Comparison of ENCODE assay signal across 21 cellular contexts in genomic region chr13:69580255-69580654, GRCh38.
"Had no signal": no experiment of that assay in that cellular context is flagged by ENCODE, and none has a peak within 500 bp of the region (broad histone marks: within the 10 kb centered on the region; RNA-seq: fewer than 3 reads in every experiment).

No MANE protein-coding gene starts in this region.

- H3K36me3 ChIP-seq: ascending aorta, gastrocnemius medialis, lower lobe of right lung, prostate gland, right lobe of liver, spleen, tibial artery, vagina had no signal

- H3K9me3 Mint-ChIP-seq: activated T-helper 1 cell treated with anti-CD3 and anti-CD28 coated beads, Interleukin-12 subunit alpha, Interleukin-12 subunit beta, Interleukin-2, Interleukin-4 antibody, amounts not matched to agents 30 ng/mL and 10 ng/mL and 1 ng/mL, durations not matched to agents 14 hours and 24 hours and 36 hours; stimulated activated memory B cell treated with anti-CD40 and anti-IgM and Interleukin-4, amounts not matched to agents 10 μg/mL and 1 μg/mL and 100 μg/mL, for 72 hours had no signal

- H3K9me3 ChIP-seq: ascending aorta, gastrocnemius medialis, lower lobe of right lung, mucosa of descending colon, prostate gland, right lobe of liver, tibial artery, vagina had no signal

- DNase-seq: activated CD4-positive, alpha-beta T cell treated with anti-CD3 and anti-CD28 coated beads for 4 hours; activated CD8-positive, alpha-beta memory T cell treated with anti-CD3 and anti-CD28 coated beads, Interleukin-2, amount 50 U/mL, for 4 hours; activated CD8-positive, alpha-beta T cell treated with anti-CD3 and anti-CD28 coated beads for 36 hours; activated naive CD4-positive, alpha-beta T cell; activated naive CD8-positive, alpha-beta T cell treated with anti-CD3 and anti-CD28 coated beads, Interleukin-2, amount 50 U/mL, for 24 hours; gastrocnemius medialis; left cardiac atrium; lower lobe of right lung; mucosa of descending colon; naive thymus-derived CD8-positive, alpha-beta T cell; right lobe of liver; spleen; stimulated activated CD4-positive, alpha-beta T cell treated with anti-CD3 and anti-CD28 coated beads, Interleukin-1b, Interleukin-23, amount 100 ng/mL, for 48 hours; T1000; tibial artery had no signal

- H3K27ac Mint-ChIP-seq: activated CD8-positive, alpha-beta T cell treated with anti-CD3 and anti-CD28 coated beads for 36 hours; activated naive CD8-positive, alpha-beta T cell treated with anti-CD3 and anti-CD28 coated beads, Interleukin-2, amount 50 U/mL, for 24 hours; activated T-helper 1 cell treated with anti-CD3 and anti-CD28 coated beads, Interleukin-12 subunit alpha, Interleukin-12 subunit beta, Interleukin-2, Interleukin-4 antibody, amounts not matched to agents 30 ng/mL and 10 ng/mL and 1 ng/mL, durations not matched to agents 14 hours and 24 hours and 36 hours; naive thymus-derived CD8-positive, alpha-beta T cell; stimulated activated memory B cell treated with anti-CD40 and anti-IgM and Interleukin-4, amounts not matched to agents 10 μg/mL and 1 μg/mL and 100 μg/mL, for 72 hours had no signal

- H3K27me3 Mint-ChIP-seq: activated CD8-positive, alpha-beta T cell treated with anti-CD3 and anti-CD28 coated beads for 36 hours; activated naive CD8-positive, alpha-beta T cell treated with anti-CD3 and anti-CD28 coated beads, Interleukin-2, amount 50 U/mL, for 24 hours; naive thymus-derived CD8-positive, alpha-beta T cell; stimulated activated memory B cell treated with anti-CD40 and anti-IgM and Interleukin-4, amounts not matched to agents 10 μg/mL and 1 μg/mL and 100 μg/mL, for 72 hours had no signal

- H3K27me3 ChIP-seq: ascending aorta, gastrocnemius medialis, right lobe of liver, spleen, tibial artery, vagina had no signal

- H3K36me3 Mint-ChIP-seq: naive thymus-derived CD8-positive, alpha-beta T cell; stimulated activated memory B cell treated with anti-CD40 and anti-IgM and Interleukin-4, amounts not matched to agents 10 μg/mL and 1 μg/mL and 100 μg/mL, for 72 hours had no signal

- H3K4me3 Mint-ChIP-seq: activated CD8-positive, alpha-beta T cell treated with anti-CD3 and anti-CD28 coated beads for 36 hours; activated naive CD8-positive, alpha-beta T cell treated with anti-CD3 and anti-CD28 coated beads, Interleukin-2, amount 50 U/mL, for 24 hours; activated T-helper 1 cell treated with anti-CD3 and anti-CD28 coated beads, Interleukin-12 subunit alpha, Interleukin-12 subunit beta, Interleukin-2, Interleukin-4 antibody, amounts not matched to agents 30 ng/mL and 10 ng/mL and 1 ng/mL, durations not matched to agents 14 hours and 24 hours and 36 hours; naive thymus-derived CD8-positive, alpha-beta T cell; stimulated activated memory B cell treated with anti-CD40 and anti-IgM and Interleukin-4, amounts not matched to agents 10 μg/mL and 1 μg/mL and 100 μg/mL, for 72 hours had no signal

- H3K4me1 Mint-ChIP-seq: activated naive CD8-positive, alpha-beta T cell treated with anti-CD3 and anti-CD28 coated beads, Interleukin-2, amount 50 U/mL, for 24 hours; naive thymus-derived CD8-positive, alpha-beta T cell; stimulated activated memory B cell treated with anti-CD40 and anti-IgM and Interleukin-4, amounts not matched to agents 10 μg/mL and 1 μg/mL and 100 μg/mL, for 72 hours had no signal

- H3K27ac ChIP-seq: ascending aorta, gastrocnemius medialis, lower lobe of right lung, prostate gland, right lobe of liver, spleen, tibial artery, vagina, VCaP had no signal

- H3K4me3 ChIP-seq: ascending aorta, gastrocnemius medialis, lower lobe of right lung, mucosa of descending colon, prostate gland, right lobe of liver, spleen, tibial artery, vagina had no signal
